Comparison of ENCODE assay signal across 8 cellular contexts in genomic region chr12:132761911-132762583, GRCh38. TPM values are rescaled to one million over a fixed set of nuclear protein-coding genes. Genes with fewer than 3 reads are reported as not detected.
DNase-seq lines count a peak whose midpoint lies in the region; ATAC-seq, FAIRE-seq and TF ChIP-seq lines count a peak whose summit lies in the region.

No MANE protein-coding gene starts in this region.

- H3K4me3 ChIP-seq in H7 (ENCODE audit: insufficient read depth, low read depth, low read length) (peak overlapping the region; percentile 78), MG63 (peak overlapping the region; percentile 88), pancreas (peak overlapping the region; percentile 45 to 97 (median 58)), thyroid gland (replicated peaks in 1 of 3) (peak overlapping the region in 2 of 3 donors; percentile 53 to 68)

- H3K27me3 ChIP-seq in H7 (ENCODE audit: control insufficient read depth, insufficient read depth, low read length) (no peaks in the 10 kb centered on the region), MG63 (no peaks in the 10 kb centered on the region), pancreas (no peaks in the 10 kb centered on the region), thyroid gland (no peaks in the 10 kb centered on the region)

- FAIRE-seq in pancreas (lab: Jason Lieb, UNC): no peak

- 1% methylated on average over 40 to 92 of the region's 92 CpGs for WGBS in pancreas, 2 donors
- WGBS in thyroid gland, 2 donors: 0 to 1% methylated on average over 17 to 18 of the region's 92 CpGs

- H3K4me1 Mint-ChIP-seq in activated naive CD8-positive, alpha-beta T cell treated with anti-CD3 and anti-CD28 coated beads for 36 hours: peaks cover 21% of the 10 kb centered on the region

- TF ChIP-seq CTCF in pancreas (IDR thresholded peaks at IDR 0.05): peak in 1 of 4 donors; percentile 18
- peak in 3 of 6 experiments; percentile 17 to 30 (median 23) for TF ChIP-seq CTCF in thyroid gland (IDR thresholded peaks at IDR 0.05)

- H3K36me3 Mint-ChIP-seq in activated naive CD8-positive, alpha-beta T cell treated with anti-CD3 and anti-CD28 coated beads for 36 hours: peaks cover 29% of the 10 kb centered on the region

- ATAC-seq in Right ventricle myocardium inferior: peak; percentile 97
- peak; percentile 94 to 95 (median 94) for ATAC-seq in pancreas

- peak overlapping the region; percentile 76 to 93 (median 86) for H3K27ac ChIP-seq in pancreas
- peak overlapping the region; percentile 78 to 98 (median 95) for H3K27ac ChIP-seq in thyroid gland

- peak overlapping the region; percentile 77 for H3K4me3 Mint-ChIP-seq in activated naive CD8-positive, alpha-beta T cell treated with anti-CD3 and anti-CD28 coated beads for 36 hours

- H3K9me3 ChIP-seq in MG63 (no peaks in the 10 kb centered on the region), pancreas (no peaks in the 10 kb centered on the region), thyroid gland (no peaks in the 10 kb centered on the region)

- peak; percentile 99 for DNase-seq in GM03348 (ENCODE audit: low spot score)
- DNase-seq in H7: peak; percentile 100
- DNase-seq in MG63: peak; percentile 91
- peak; percentile 24 for DNase-seq in SKM-1 (lab: John Stamatoyannopoulos, UW; ENCODE audit: unreplicated experiment)
- DNase-seq in activated naive CD8-positive, alpha-beta T cell treated with anti-CD3 and anti-CD28 coated beads for 36 hours: peak; percentile 91
- peak; percentile 94 for DNase-seq in Right ventricle myocardium inferior (ENCODE audit: missing footprints)
- peak; percentile 82 to 95 (median 86) for DNase-seq in pancreas
- DNase-seq in thyroid gland: peak; percentile 84 to 85

- H3K27me3 Mint-ChIP-seq in activated naive CD8-positive, alpha-beta T cell treated with anti-CD3 and anti-CD28 coated beads for 36 hours: peaks cover 4% of the 10 kb centered on the region

- no peaks in the 10 kb centered on the region for H3K9me3 Mint-ChIP-seq in activated naive CD8-positive, alpha-beta T cell treated with anti-CD3 and anti-CD28 coated beads for 36 hours

- H3K27ac Mint-ChIP-seq in activated naive CD8-positive, alpha-beta T cell treated with anti-CD3 and anti-CD28 coated beads for 36 hours: peak overlapping the region; percentile 78

- TF ChIP-seq POLR2A in thyroid gland (IDR thresholded peaks at IDR 0.05): peak in 1 of 2 donors; percentile 66

- H3K36me3 ChIP-seq in H7 (replicated peaks; ENCODE audit: control insufficient read depth, insufficient read depth, low read length) (no peaks in the 10 kb centered on the region; the same call in 1 of the 2 replicates), MG63 (peaks cover 44% of the 10 kb centered on the region), pancreas (no peaks in the 10 kb centered on the region), thyroid gland (no peaks in the 10 kb centered on the region)

- H3K4me1 ChIP-seq in pancreas (peaks cover 0 to 12% (median 0%) of the 10 kb centered on the region in 3 donors), thyroid gland (peaks cover 16 to 19% of the 10 kb centered on the region in 2 donors)

- intact Hi-C loops in Right ventricle myocardium inferior (cut with DNase I) (loop anchor here (5.0 kb wide), 1 partner anchor 145 kb away; no protein-coding TSS in a partner anchor), pancreas (cut with DNase I) (no loop called here), thyroid gland (cut with DNase I) (loop anchor here (10.0 kb wide), 1 partner anchor 143 kb away; no protein-coding TSS in a partner anchor)

RNA-seq across cellular contexts. Expression of gene ANKLE2, which starts 0.4 kb away (rescaled TPM):
- 41.5 and 51.4 TPM in 2 replicates for total RNA-seq in H7 (2014; rRNA removed; shearing (Covaris generic))
- total RNA-seq in MG63 (2014; rRNA removed; shearing (Covaris generic); ENCODE audit: low replicate concordance): 63.0 and 75.7 TPM in 2 replicates
- 10 to 100 TPM; 84.5 to 84.8 TPM for total RNA-seq in activated naive CD8-positive, alpha-beta T cell treated with anti-CD3 and anti-CD28 coated beads for 36 hours
- total RNA-seq in Right ventricle myocardium inferior (24.9 TPM), pancreas (10 to 100 TPM; 20.0 to 31.2 (median 22.8) TPM), thyroid gland (10 to 100 TPM; 50.7 to 70.7 (median 55.3) TPM)
- 10 to 100 TPM; 22.8 to 39.6 TPM for polyA plus RNA-seq in pancreas

RNA-seq across cellular contexts. Expression of gene PGAM5, which starts 51.4 kb away (rescaled TPM):
- 125 and 161 TPM in 2 replicates for total RNA-seq in H7 (2014; rRNA removed; shearing (Covaris generic))
- total RNA-seq in MG63 (2014; rRNA removed; shearing (Covaris generic); ENCODE audit: low replicate concordance): 137 and 151 TPM in 2 replicates
- 100 to 1,000 TPM; 102 to 105 TPM for total RNA-seq in activated naive CD8-positive, alpha-beta T cell treated with anti-CD3 and anti-CD28 coated beads for 36 hours
- total RNA-seq in Right ventricle myocardium inferior (34.1 TPM), pancreas (10 to 100 TPM; 14.9 to 27.3 (median 18.0) TPM), thyroid gland (10 to 100 TPM; 21.6 to 45.8 (median 26.0) TPM)
- 10 to 100 TPM in 1 of 2 donors, 1 to 10 TPM in 1; 9.0 to 14.4 TPM for polyA plus RNA-seq in pancreas

Comparison
In these comparisons a context has a peak if more than half of its experiments do, and no peak if none do; other contexts are left out.
1. Peak in every context shown above with its lines: DNase-seq, ATAC-seq, H3K4me3 ChIP-seq and H3K27ac ChIP-seq.
2. DNase-seq: peak in every context shown above with its lines; median percentile 100 in H7; 99 in GM03348; 94 in Right ventricle myocardium inferior; 91 in MG63; 91 in activated naive CD8-positive, alpha-beta T cell treated with anti-CD3 and anti-CD28 coated beads for 36 hours; 86 in pancreas; 84 in thyroid gland; 24 in SKM-1.
3. intact Hi-C loops: an anchor here in Right ventricle myocardium inferior (5.0 kb wide) and thyroid gland (10.0 kb wide); none called in pancreas.